Comparison of ENCODE assay signal across 6 cellular contexts in genomic region chr19:31902821-31903220, GRCh38.
"Had no signal": no experiment of that assay in that cellular context is flagged by ENCODE, and none has a peak within 500 bp of the region (broad histone marks: within the 10 kb centered on the region; RNA-seq: fewer than 3 reads in every experiment).

No MANE protein-coding gene starts in this region.

- DNase-seq: H9, HCEC 1CT, KBM-7 had no signal

- ATAC-seq: GM23338, HepG2 had no signal

- H3K4me3 ChIP-seq: GM23338 had no signal

- H3K4me2 ChIP-seq: GM23338 had no signal

- H3K27ac ChIP-seq: HL-60 had no signal

- H2AFZ ChIP-seq: GM23338 had no signal
